ENCODE assay signal across 8 cellular contexts in genomic region chr7:75878769-75879596, GRCh38. TPM values are rescaled to one million over a fixed set of nuclear protein-coding genes. Genes with fewer than 3 reads are reported as not detected.
DNase-seq lines count a peak whose midpoint lies in the region; ATAC-seq, FAIRE-seq and TF ChIP-seq lines count a peak whose summit lies in the region.

Gene RHBDD2, plus strand, starts transcription at chr7:75879034. Its CDS starts 49 bp downstream, at chr7:75879083.

- H3K4me3 Mint-ChIP-seq in CD14-positive monocyte = peak within 1 kb of the TSS; percentile 89 to 97

- ATAC-seq in GM19438 (IDR thresholded peaks at IDR 0.05; ENCODE audit: low read depth, unreplicated experiment) = peak; percentile 91
- peak; percentile 50 for ATAC-seq in HG03575 (IDR thresholded peaks at IDR 0.05; ENCODE audit: extremely low read depth, insufficient number of reproducible peaks, low FRiP score, unreplicated experiment)
- ATAC-seq in HepG2 = peak; percentile 96

- H3K27me3 Mint-ChIP-seq in CD14-positive monocyte (ENCODE audit: low read depth in 3 of 3) = peaks cover 0 to 4% (median 3%) of the 10 kb centered on the region in 3 donors

- H3K4me2 ChIP-seq in HepG2 (ENCODE audit: low read depth, low read length) = peak within 1 kb of the TSS; percentile 96

- no peak within 1 kb of the TSS for H2AFZ ChIP-seq in HepG2 (ENCODE audit: low read length)

- POLR2A ChIA-PET in HepG2 (lab: Yijun Ruan, JAX) = interaction anchor here (0.6 to 2.3 kb wide), 6 partner anchors 27 to 169 kb away, joined by 3 to 14 read pairs (median 4); partner anchors contain the start of genes MDH2, POR and STYXL1

- FAIRE-seq in HepG2 (lab: Jason Lieb, UNC) = peak; percentile 8

- peak; percentile 93 for DNase-seq in CD14-positive monocyte (ENCODE audit: low spot score)
- DNase-seq in NCI-H82 (lab: John Stamatoyannopoulos, UW) = peak; percentile 96
- peak; percentile 98 for DNase-seq in activated CD4-positive, alpha-beta T cell treated with anti-CD3 and anti-CD28 coated beads, Interleukin-2, amount 50 U/mL, for 48 hours
- DNase-seq in dermis blood vessel endothelial cell = peak; percentile 94
- DNase-seq in HepG2 (ENCODE audit: low spot score) = peak; percentile 84
- DNase-seq in stimulated activated CD4-positive, alpha-beta T cell treated with anti-CD3 and anti-CD28 coated beads, Interleukin-4, amount 100 ng/mL, for 1 hour = peak; percentile 98

- WGBS in HepG2 (ENCODE audit: low lambda C conversion rate) = 0% methylated on average over 39 of the region's 64 CpGs

- peak; percentile 67; the same call in 1 of the 2 replicates for TF ChIP-seq RAD21 in HepG2 (CRISPR knock-in tag; IDR thresholded peaks at IDR 0.05)

- H3K27ac ChIP-seq in HepG2 (ENCODE audit: extremely low read length, insufficient read depth, low read length) = peak within 1 kb of the TSS; percentile 70

- BruUV-seq in HepG2 (replicated peaks; lab: Mats Ljungman, UMichigan) = no TSS peak

- H3K36me3 Mint-ChIP-seq in CD14-positive monocyte = peaks cover 20 to 33% of the 10 kb centered on the region in 2 donors

- peaks cover 49% of the 10 kb centered on the region for H3K4me1 Mint-ChIP-seq in CD14-positive monocyte

- TF ChIP-seq EP300 in HepG2 (IDR thresholded peaks at IDR 0.05; ENCODE audit: low read depth in 2 of 2, low read length in 2 of 2) = no peak; a peak in 1 of 4 replicates
- no peak for TF ChIP-seq EP300 in HepG2 (CRISPR knock-in tag; IDR thresholded peaks at IDR 0.05; ENCODE audit: borderline replicate concordance)

- TF ChIP-seq CTCF in CD14-positive monocyte (IDR thresholded peaks at IDR 0.05) (no peak), HepG2 (CRISPR knock-in tag; IDR thresholded peaks at IDR 0.05) (peak; percentile 52)

- H3K4me3 ChIP-seq in HepG2 (replicated peaks in 1 of 3; ENCODE audit: insufficient read depth in 1 of 3, low read depth in 2 of 3, low read length in 3 of 3) = peak within 1 kb of the TSS; percentile 80 to 96 (median 92)

- peak within 1 kb of the TSS; percentile 87 for H3K9ac ChIP-seq in HepG2 (ENCODE audit: insufficient read depth, low read depth, low read length)

- in situ Hi-C loops in HepG2 (cut with HindIII; ENCODE audit: extremely low pct_ligation_motif_present, low pct_unique_long_range_greater_than_20kb) = loop anchor here (5.0 kb wide), 2 partner anchors 38 to 83 kb away; partner anchors contain the start of gene POR

- H3K79me2 ChIP-seq in HepG2 (ENCODE audit: insufficient read depth, low read length) = peaks cover 17% of the 10 kb centered on the region

- H3K27ac Mint-ChIP-seq in CD14-positive monocyte = peak within 1 kb of the TSS; percentile 79 to 97 (median 91)

- peaks cover 38% of the 10 kb centered on the region for H3K4me1 ChIP-seq in HepG2 (ENCODE audit: insufficient read depth, low read length)

- peak; percentile 81 to 96 for TF ChIP-seq POLR2A in HepG2 (IDR thresholded peaks at IDR 0.05; ENCODE audit: insufficient read depth in 1 of 2, low read depth in 2 of 2, low read length in 2 of 2)

- CTCF ChIA-PET in HepG2 (lab: Yijun Ruan, JAX; ENCODE audit: low intra/inter-chr PET ratio, low total read pairs) = no interaction called here

- no peaks in the 10 kb centered on the region for H4K20me1 ChIP-seq in HepG2 (ENCODE audit: insufficient read depth, low read length)

- intact Hi-C loops in CD14-positive monocyte (cut with micrococcal nuclease) = loop anchor here (5.0 kb wide), 2 partner anchors 33 to 128 kb away; no protein-coding TSS in a partner anchor
- intact Hi-C loops in HepG2 (cut with micrococcal nuclease; ENCODE audit: unreplicated experiment) = loop anchor here (1.0 kb wide), 1 partner anchor 27 kb away; no protein-coding TSS in a partner anchor

- no peaks in the 10 kb centered on the region; a peak in 1 of 5 replicates for H3K27me3 ChIP-seq in HepG2 (ENCODE audit: control insufficient read depth in 1 of 2, insufficient read depth in 2 of 2, low read length in 2 of 2)

- peaks cover 3 to 20% of the 10 kb centered on the region in 2 experiments; a peak in 3 of 5 replicates for H3K36me3 ChIP-seq in HepG2 (replicated peaks in 1 of 2; ENCODE audit: control insufficient read depth in 1 of 2, insufficient read depth in 2 of 2, low read length in 2 of 2)

- H3K9me3 ChIP-seq in HepG2 (ENCODE audit: low read length) = no peaks in the 10 kb centered on the region

- peaks cover 0 to 7% (median 2%) of the 10 kb centered on the region in 7 donors for H3K9me3 Mint-ChIP-seq in CD14-positive monocyte

TF ChIP-seq in HepG2, 621 proteins besides CTCF, POLR2A, EP300 and RAD21 (continues in another document):
- TF ChIP-seq ZNF652 (CRISPR knock-in tag; IDR thresholded peaks at IDR 0.05; ENCODE audit: borderline replicate concordance, low read depth) = no peak
- TF ChIP-seq HIVEP1 (CRISPR knock-in tag; IDR thresholded peaks at IDR 0.05) = peak; percentile 78; the same call in 1 of the 2 replicates
- TF ChIP-seq ZNF781 (CRISPR knock-in tag; IDR thresholded peaks at IDR 0.05; ENCODE audit: borderline replicate concordance, not compliant biosample characterization) = peak; percentile 76
- TF ChIP-seq FOSL1 (CRISPR knock-in tag; IDR thresholded peaks at IDR 0.05; ENCODE audit: borderline replicate concordance) = no peak
- TF ChIP-seq ARNTL (CRISPR knock-in tag; IDR thresholded peaks at IDR 0.05) = no peak
- TF ChIP-seq RBFOX2 (IDR thresholded peaks at IDR 0.05; ENCODE audit: low read depth, low read length) = peak; percentile 89
- no peak for TF ChIP-seq ZNF550 (CRISPR knock-in tag; IDR thresholded peaks at IDR 0.05; ENCODE audit: borderline replicate concordance)
- no peak for TF ChIP-seq ZNF850 (CRISPR knock-in tag; conservative IDR thresholded peaks at IDR 0.05)
- TF ChIP-seq YEATS4 (CRISPR knock-in tag; IDR thresholded peaks at IDR 0.05; ENCODE audit: borderline replicate concordance) = peak; percentile 84
- TF ChIP-seq ZNF749 (CRISPR knock-in tag; IDR thresholded peaks at IDR 0.05; ENCODE audit: borderline replicate concordance) = 0 out of 2 replicates have a peak, but pooled peaks have one; percentile 86
- peak; percentile 88; the same call in 1 of the 2 replicates for TF ChIP-seq ZSCAN21 (CRISPR knock-in tag; IDR thresholded peaks at IDR 0.05; ENCODE audit: borderline replicate concordance)
- no peak for TF ChIP-seq ONECUT2 (CRISPR knock-in tag; IDR thresholded peaks at IDR 0.05)
- peak; percentile 94 for TF ChIP-seq SRY (CRISPR knock-in tag; IDR thresholded peaks at IDR 0.05)
- no peak for TF ChIP-seq SCMH1 (CRISPR knock-in tag; IDR thresholded peaks at IDR 0.05; ENCODE audit: borderline replicate concordance)
- peak; percentile 72 for TF ChIP-seq ASH2L (IDR thresholded peaks at IDR 0.05; ENCODE audit: insufficient read length, low read depth, low read length)
- TF ChIP-seq ZBTB26 (CRISPR knock-in tag; IDR thresholded peaks at IDR 0.05; ENCODE audit: borderline replicate concordance) = no peak
- TF ChIP-seq SKI (IDR thresholded peaks at IDR 0.05; ENCODE audit: partially characterized antibody) = no peak
- 0 out of 2 replicates have a peak, but pooled peaks have one; percentile 33 for TF ChIP-seq ZNF557 (CRISPR knock-in tag; IDR thresholded peaks at IDR 0.05)
- TF ChIP-seq ATF7 (IDR thresholded peaks at IDR 0.05) = no peak
- peak; percentile 54; the same call in 1 of the 2 replicates for TF ChIP-seq ATF7 (CRISPR knock-in tag; IDR thresholded peaks at IDR 0.05)

RNA-seq across cellular contexts. Expression of gene RHBDD2, which starts in this region (rescaled TPM):
- polyA plus RNA-seq in CD14-positive monocyte (10 to 100 TPM; 53.1 to 54.6 TPM), HepG2 (2011; rRNA removed) (26.4 and 41.1 TPM in 2 replicates)
- total RNA-seq in dermis blood vessel endothelial cell (15.3 and 18.1 TPM in 2 replicates), HepG2 (2016; rRNA removed; fragmentation: Illumina TruSeq; extraction: Trizol) (14.9 and 23.1 TPM in 2 replicates)
- total RNA-seq in HepG2 (2016; cell fraction: cytosol; rRNA removed; fragmentation: Illumina TruSeq; extraction: Trizol; ENCODE audit: low read depth) = 18.8 and 23.7 TPM in 2 replicates
- total RNA-seq in HepG2 (2016; cell fraction: insoluble cytoplasmic fraction; rRNA removed; fragmentation: Illumina TruSeq; extraction: Trizol) = 9.2 and 24.2 TPM in 2 replicates
- total RNA-seq in HepG2 (2016; cell fraction: membrane; rRNA removed; fragmentation: Illumina TruSeq; extraction: Trizol) = 29.8 and 37.0 TPM in 2 replicates
- total RNA-seq in HepG2 (2016; cell fraction: nucleus; rRNA removed; fragmentation: Illumina TruSeq; extraction: Trizol) = 16.7 and 24.5 TPM in 2 replicates
- 34.8 and 35.2 TPM in 2 replicates for polyA plus RNA-seq in HepG2 (2011; cell fraction: cytosol; rRNA removed)
- polyA plus RNA-seq in HepG2 (2011; cell fraction: nucleus; rRNA removed) = 33.3 and 35.1 TPM in 2 replicates
- 22.8 and 42.0 TPM in 2 replicates for polyA plus RNA-seq in HepG2 (2012)
- 39.1 and 46.7 TPM in 2 replicates for polyA plus RNA-seq in HepG2 (2016; cell fraction: cytosol; fragmentation: Illumina TruSeq; extraction: Trizol; ENCODE audit: low read depth)
- polyA plus RNA-seq in HepG2 (2016; cell fraction: insoluble cytoplasmic fraction; fragmentation: Illumina TruSeq; extraction: Trizol; ENCODE audit: low read depth) = 17.9 and 21.5 TPM in 2 replicates
- polyA plus RNA-seq in HepG2 (2016; cell fraction: membrane; fragmentation: Illumina TruSeq; extraction: Trizol; ENCODE audit: low read depth) = 52.8 and 61.8 TPM in 2 replicates
- polyA plus RNA-seq in HepG2 (2016; cell fraction: nucleus; fragmentation: Illumina TruSeq; extraction: Trizol; ENCODE audit: insufficient read depth, low read depth) = 57.7 and 58.2 TPM in 2 replicates
- 49.6 and 101 TPM in 2 replicates for polyA minus RNA-seq in HepG2 (2011; rRNA and poly(A)+ RNA removed; ENCODE audit: low replicate concordance)
- 17.8 and 22.2 TPM in 2 replicates for polyA minus RNA-seq in HepG2 (2011; cell fraction: cytosol; rRNA and poly(A)+ RNA removed)
- 12.7 and 13.4 TPM in 2 replicates for polyA minus RNA-seq in HepG2 (2011; cell fraction: nucleus; rRNA and poly(A)+ RNA removed)

Comparison
In these comparisons a context has a peak if more than half of its experiments do, and no peak if none do; other contexts are left out.
1. Peak in every context shown above with its lines: DNase-seq, ATAC-seq, H3K4me3 ChIP-seq and H3K27ac ChIP-seq.